ENCODE assay signal across 8 cellular contexts in the genomic region with DNA sequence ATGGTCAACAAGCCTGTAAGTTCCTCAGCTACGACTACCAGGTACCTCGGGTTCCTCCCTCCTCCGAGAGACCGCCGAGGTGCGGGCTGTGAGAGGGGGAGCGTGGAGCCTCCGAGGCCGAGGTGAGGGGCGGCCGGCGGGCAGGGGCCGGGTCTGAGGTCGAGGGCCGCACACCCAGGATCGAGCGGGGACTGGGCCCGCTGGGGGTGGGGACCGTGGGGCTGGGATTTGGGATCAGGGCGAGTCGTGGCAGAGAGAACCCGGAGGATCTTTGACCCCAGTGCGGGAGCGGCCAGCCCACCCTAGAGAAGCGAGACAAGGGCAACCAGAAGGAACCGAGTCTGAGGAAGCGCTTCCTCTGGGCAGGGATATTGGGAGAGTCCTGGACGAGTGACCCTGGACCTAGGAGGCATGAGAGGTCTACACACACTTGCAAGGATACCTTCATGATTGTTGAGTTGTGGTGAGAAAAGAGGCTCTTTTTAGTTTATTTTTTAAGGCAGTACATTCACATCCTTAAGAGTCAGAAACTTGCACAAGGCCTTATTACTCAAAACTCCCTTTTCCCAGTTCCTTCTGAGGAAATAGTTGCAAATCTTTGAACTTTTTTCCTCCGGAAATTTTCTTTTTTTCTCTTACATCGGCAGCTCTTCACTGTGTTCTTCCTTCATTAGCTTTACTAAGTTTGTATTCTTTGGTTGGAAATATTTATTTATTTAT. TPM values are rescaled to one million over a fixed set of nuclear protein-coding genes. Genes with fewer than 3 reads are reported as not detected.
DNase-seq lines count a peak whose midpoint lies in the region; ATAC-seq and TF ChIP-seq lines count a peak whose summit lies in the region.

No MANE protein-coding gene starts in this region.

- no peak for TF ChIP-seq CTCF in cardiac fibroblast (IDR thresholded peaks at IDR 0.05; ENCODE audit: low read depth, low read length)
- no peak for TF ChIP-seq CTCF in lung (IDR thresholded peaks at IDR 0.05; ENCODE audit: control extremely low read depth, extremely low read depth)

- WGBS in lung, 2 donors, result 7 to 9% methylated on average over 24 to 30 of the region's 30 CpGs
- 6% methylated on average over 30 of the region's 30 CpGs for WGBS in urinary bladder

- no peaks in the 10 kb centered on the region for H3K9me3 ChIP-seq in lung (ENCODE audit: control insufficient read depth in 2 of 2, insufficient read depth in 1 of 2, low read length in 1 of 2)

- H3K4me1 ChIP-seq in lung (ENCODE audit: control insufficient read depth in 2 of 2, insufficient read depth in 2 of 2, low read length in 2 of 2) (peaks cover 2 to 3% of the 10 kb centered on the region in 2 donors), urinary bladder (ENCODE audit: insufficient read depth) (no peaks in the 10 kb centered on the region)

- H3K36me3 ChIP-seq in lung (ENCODE audit: control insufficient read depth in 2 of 2, insufficient read depth in 2 of 2, low read length in 2 of 2) (no peaks in the 10 kb centered on the region), urinary bladder (ENCODE audit: insufficient read depth) (no peaks in the 10 kb centered on the region)

- H3K4me3 ChIP-seq in cardiac fibroblast (replicated peaks in 1 of 2; ENCODE audit: low read depth in 2 of 2, low read length in 2 of 2) (peak overlapping the region; percentile 61 to 91), lung (peak overlapping the region; percentile 89), urinary bladder (ENCODE audit: low read depth, low read length) (peak overlapping the region; percentile 64)

- ATAC-seq in lung (ENCODE audit: insufficient read depth, low FRiP score), result peak; percentile 11

- H3K27ac ChIP-seq in lung (ENCODE audit: low read depth in 1 of 2, low read length in 1 of 2) (peak overlapping the region; percentile 99 to 100), urinary bladder (ENCODE audit: low read depth) (peak overlapping the region; percentile 96)

- H3K27me3 ChIP-seq in lung (ENCODE audit: control insufficient read depth, insufficient read depth), result no peaks in the 10 kb centered on the region

- DNase-seq in AG08395 (ENCODE audit: low spot score) (peak; percentile 45), HuH-7.5 (ENCODE audit: low spot score) (peak; percentile 36), cardiac fibroblast (ENCODE audit: low read depth in 2 of 2) (peak; percentile 21 to 48), lung (ENCODE audit: low spot score) (no peak), AG20443 (ENCODE audit: low spot score) (no peak), inferior parietal cortex (ENCODE audit: extremely low spot score) (no peak), SW480 (ENCODE audit: low spot score) (no peak)

RNA-seq across cellular contexts. Expression of gene ZNF487, which starts 0.4 kb away (rescaled TPM):
- total RNA-seq in lung (10 to 100 TPM in 1 of 2 donors, 1 to 10 TPM in 1; 9.6 to 25.4 TPM), urinary bladder (18.1 TPM)
- polyA plus RNA-seq in lung (1 to 10 TPM; 8.4 to 8.6 TPM), urinary bladder (10.5 TPM)

RNA-seq across cellular contexts. Expression of gene HNRNPF, which starts 28.3 kb away (rescaled TPM):
- total RNA-seq in lung (100 to 1,000 TPM; 130 to 221 TPM), urinary bladder (119 TPM)
- polyA plus RNA-seq in lung (100 to 1,000 TPM in 1 of 2 donors, 10 to 100 TPM in 1; 79.1 to 237 TPM), urinary bladder (174 TPM)

Comparison
In these comparisons a context has a peak if more than half of its experiments do, and no peak if none do; other contexts are left out.
1. DNase-seq: peak in AG08395 (single experiment), HuH-7.5 (single experiment) and cardiac fibroblast (2 of 2); none in lung (single experiment), AG20443 (single experiment), inferior parietal cortex (single experiment) and SW480 (single experiment).
2. Peak in every context shown above with its lines, with median percentiles within 50 percentile points of each other: H3K4me3 ChIP-seq.